Comparison of ENCODE assay signal across 9 cellular contexts in the genomic region with DNA sequence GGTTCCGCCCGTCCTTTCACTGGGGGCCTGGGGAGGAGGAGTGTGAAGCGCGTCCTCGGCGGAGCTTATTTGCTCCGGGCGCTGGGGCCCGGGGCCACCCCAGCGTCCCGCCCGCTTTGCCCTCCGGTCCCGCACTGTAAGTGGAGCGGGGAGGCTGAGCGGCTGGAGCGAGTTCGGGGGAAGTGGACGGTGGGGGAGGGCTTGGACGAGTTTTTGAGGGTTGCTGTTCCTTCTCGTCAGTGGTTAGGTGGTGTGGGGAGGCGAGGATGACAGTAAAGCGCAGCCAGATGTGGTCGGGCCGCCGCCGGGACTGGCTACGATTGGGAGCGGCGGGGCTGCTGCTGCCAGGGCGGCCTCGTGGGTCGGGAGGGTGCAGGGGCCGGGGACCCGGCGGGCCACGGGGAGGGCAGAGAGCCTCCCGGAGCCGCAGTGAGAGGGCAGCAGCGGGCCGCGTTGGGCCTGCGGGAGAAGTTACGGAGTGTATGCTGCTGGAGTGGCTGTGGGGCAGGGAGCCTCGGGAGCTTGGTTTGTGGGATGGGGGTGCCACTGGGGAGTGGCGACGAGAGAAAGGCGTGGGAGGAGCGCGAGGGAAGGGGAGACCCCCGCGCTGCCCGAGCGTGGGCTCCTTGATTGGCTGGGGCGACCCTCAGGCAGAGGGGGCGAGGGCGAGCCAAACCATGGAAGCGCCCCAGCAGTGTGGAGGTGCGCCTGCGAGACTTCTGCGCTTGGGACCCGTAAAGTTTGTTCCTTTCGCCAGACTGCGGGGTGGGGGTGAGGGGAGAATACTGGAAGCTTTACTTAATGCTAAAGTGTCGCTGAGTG. TPM values are rescaled to one million over a fixed set of nuclear protein-coding genes. Genes with fewer than 3 reads are reported as not detected.
DNase-seq lines count a peak whose midpoint lies in the region; ATAC-seq and TF ChIP-seq lines count a peak whose summit lies in the region.
"Had no signal": no experiment of that assay in that cellular context is flagged by ENCODE, and none has a peak within 500 bp of the region (broad histone marks: within the 10 kb centered on the region; RNA-seq: fewer than 3 reads in every experiment).

No MANE protein-coding gene starts in this region.

- peak; percentile 69 for DNase-seq in Calu3
- DNase-seq in heart right ventricle, result peak; percentile 77 to 82
- peak; percentile 61 for DNase-seq in progenitor cell of endocrine pancreas (ENCODE audit: low spot score, unreplicated experiment)
- DNase-seq in NK-92 (lab: John Stamatoyannopoulos, UW; ENCODE audit: unreplicated experiment), result no peak

- WGBS in heart right ventricle, 2 donors, result 1% methylated on average over 63 to 65 of the region's 65 CpGs

- H3K27me3 Mint-ChIP-seq in Calu3 (ENCODE audit: unreplicated experiment) (no peaks in the 10 kb centered on the region), progenitor cell of endocrine pancreas (no peaks in the 10 kb centered on the region)

- H3K4me1 Mint-ChIP-seq in Calu3 (ENCODE audit: low read depth, unreplicated experiment), result peaks cover 16% of the 10 kb centered on the region
- peaks cover 42% of the 10 kb centered on the region for H3K4me1 Mint-ChIP-seq in progenitor cell of endocrine pancreas (ENCODE audit: low read depth)

- H3K36me3 ChIP-seq in heart right ventricle, result no peaks in the 10 kb centered on the region

- peak overlapping the region; percentile 56 for H3K4me3 ChIP-seq in WI38 (ENCODE audit: low read depth, low read length)
- peak overlapping the region; percentile 70 to 99 (median 92) for H3K4me3 ChIP-seq in heart right ventricle

- ATAC-seq in heart right ventricle (peak; percentile 71 to 91 (median 82)), GM19351 (IDR thresholded peaks at IDR 0.05; ENCODE audit: unreplicated experiment) (no peak), HG03095 (IDR thresholded peaks at IDR 0.05; ENCODE audit: unreplicated experiment) (no peak)

- no TSS peak for BruUV-seq in Calu3 (replicated peaks; lab: Mats Ljungman, UMichigan)

- intact Hi-C loops in Calu3 (cut with micrococcal nuclease; ENCODE audit: unreplicated experiment) (loop anchor here (5.0 to 10.0 kb wide), 2 partner anchors 121 to 498 kb away; no protein-coding TSS in a partner anchor), heart right ventricle (cut with DNase I) (loop anchor here in 6 of 10 donors (5.0 to 10.0 kb wide), 9 partner anchors 132 to 498 kb away; no protein-coding TSS in a partner anchor)

- TF ChIP-seq CTCF in Calu3 (IDR thresholded peaks at IDR 0.05; ENCODE audit: unreplicated experiment) (no peak), LNCAP (IDR thresholded peaks at IDR 0.05) (peak; percentile 41; the same call in 1 of the 2 replicates), WI38 (IDR thresholded peaks at IDR 0.05; ENCODE audit: low read depth, low read length) (peak; percentile 14; the same call in 1 of the 2 replicates), heart right ventricle (IDR thresholded peaks at IDR 0.05) (peak; percentile 30 to 80 (median 58)), progenitor cell of endocrine pancreas (IDR thresholded peaks at IDR 0.05; ENCODE audit: unreplicated experiment) (peak; percentile 66)

- H3K27ac ChIP-seq in heart right ventricle, result peak overlapping the region; percentile 93 to 99 (median 98)

- peaks cover 53% of the 10 kb centered on the region for H3K36me3 Mint-ChIP-seq in Calu3 (ENCODE audit: insufficient read depth, unreplicated experiment)
- H3K36me3 Mint-ChIP-seq in progenitor cell of endocrine pancreas (ENCODE audit: insufficient read depth), result no peaks in the 10 kb centered on the region
- H3K36me3 Mint-ChIP-seq: memory B cell had no signal

- H3K27ac Mint-ChIP-seq in Calu3 (ENCODE audit: unreplicated experiment) (peak overlapping the region; percentile 61), progenitor cell of endocrine pancreas (peak overlapping the region; percentile 84)
- H3K27ac Mint-ChIP-seq: memory B cell had no signal

- H3K9me3 ChIP-seq in heart right ventricle, result no peaks in the 10 kb centered on the region

- peaks cover 0 to 55% (median 33%) of the 10 kb centered on the region in 9 donors for H3K4me1 ChIP-seq in heart right ventricle

- H3K4me3 Mint-ChIP-seq in Calu3 (ENCODE audit: low read depth, unreplicated experiment) (peak overlapping the region; percentile 91), progenitor cell of endocrine pancreas (ENCODE audit: low read depth) (peak overlapping the region; percentile 87)
- H3K4me3 Mint-ChIP-seq: memory B cell had no signal

- CTCF ChIA-PET in Calu3 (lab: Charles Lee), result no interaction called here

- H3K9me3 Mint-ChIP-seq in Calu3 (ENCODE audit: low read depth, unreplicated experiment) (no peaks in the 10 kb centered on the region), progenitor cell of endocrine pancreas (ENCODE audit: low read depth) (no peaks in the 10 kb centered on the region)
- H3K9me3 Mint-ChIP-seq: memory B cell had no signal

- peaks cover 0 to 46% (median 0%) of the 10 kb centered on the region in 7 donors for H3K27me3 ChIP-seq in heart right ventricle

RNA-seq across cellular contexts. Expression of a gene that starts 2.1 kb away (rescaled TPM):
- total RNA-seq in Calu3 (2022), result 58.8 and 72.3 TPM in 2 replicates
- total RNA-seq in heart right ventricle, result 10 to 100 TPM; 40.0 to 58.7 (median 49.3) TPM
- 10 to 100 TPM; 22.2 to 26.9 TPM for polyA plus RNA-seq in heart right ventricle
- 70.8 and 75.1 TPM in 2 replicates for total RNA-seq in progenitor cell of endocrine pancreas

Comparison
In these comparisons a context has a peak if more than half of its experiments do, and no peak if none do; other contexts are left out.
1. ATAC-seq: peak in heart right ventricle (8 of 8); none in GM19351 (single experiment) and HG03095 (single experiment).